In the genomic region with DNA sequence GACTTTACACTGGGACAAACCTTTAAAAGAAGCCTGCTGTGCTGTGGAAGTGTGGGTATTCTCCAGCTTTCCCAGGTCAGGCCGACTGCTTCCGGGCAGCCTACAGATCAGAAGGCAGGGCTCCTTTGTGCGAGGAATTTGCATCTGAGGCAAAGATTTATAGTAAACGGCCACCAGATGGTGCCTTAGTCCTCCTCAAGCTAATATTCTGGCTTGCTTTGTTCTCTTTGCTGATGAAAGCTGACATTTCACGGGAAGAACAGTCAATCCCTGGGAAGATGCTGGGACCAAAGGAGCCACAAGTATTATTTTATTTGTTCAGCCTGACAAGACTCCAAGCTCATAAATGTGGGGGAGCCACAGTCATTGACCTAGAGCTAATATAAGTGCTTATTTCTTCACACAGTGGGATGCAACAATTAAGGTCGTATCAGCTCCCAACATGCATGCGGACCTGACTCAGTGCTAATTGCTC, we compare ENCODE assay signal across 8 cellular contexts.
DNase-seq lines count a peak whose midpoint lies in the region; ATAC-seq and TF ChIP-seq lines count a peak whose summit lies in the region.

No MANE protein-coding gene starts in this region.

- no peaks in the 10 kb centered on the region for H3K27me3 Mint-ChIP-seq in Caco-2 (ENCODE audit: insufficient read depth, unreplicated experiment)
- no peaks in the 10 kb centered on the region for H3K27me3 Mint-ChIP-seq in activated CD4-positive, alpha-beta memory T cell treated with anti-CD3 and anti-CD28 coated beads for 36 hours
- peaks cover 23% of the 10 kb centered on the region for H3K27me3 Mint-ChIP-seq in stimulated activated naive CD8-positive, alpha-beta T cell treated with anti-CD3 and anti-CD28 coated beads, Interleukin-15, amount 100 ng/mL, for 72 hours

- TF ChIP-seq CTCF in Caco-2 (IDR thresholded peaks at IDR 0.05; ENCODE audit: insufficient read depth in 1 of 2, low read depth in 1 of 2, low read length in 1 of 2, severe bottlenecking in 1 of 2, unreplicated experiment in 1 of 2): peak; percentile 41 to 60
- peak; percentile 68 for TF ChIP-seq CTCF in epithelial cell of esophagus (IDR thresholded peaks at IDR 0.05; ENCODE audit: insufficient read depth, low read depth, low read length, missing control alignments)

- POLR2A ChIA-PET in Caco-2 (lab: Charles Lee): no interaction called here
- POLR2A ChIA-PET in activated CD4-positive, alpha-beta memory T cell treated with anti-CD3 and anti-CD28 coated beads for 36 hours (lab: Charles Lee): interaction anchor here (1.2 kb wide), 1 partner anchor 31 kb away, joined by 5 read pairs; no protein-coding TSS in a partner anchor

- DNase-seq in Caco-2: peak; percentile 72
- DNase-seq in HK-2 (ENCODE audit: unreplicated experiment): peak; percentile 68
- DNase-seq in NCI-H69 (lab: John Stamatoyannopoulos, UW): peak; percentile 88
- peak; percentile 59 for DNase-seq in activated CD4-positive, alpha-beta memory T cell treated with anti-CD3 and anti-CD28 coated beads for 36 hours
- peak; percentile 87 for DNase-seq in epithelial cell of esophagus (ENCODE audit: low read depth)
- peak; percentile 88 for DNase-seq in midbrain (lab: John Stamatoyannopoulos, UW)
- DNase-seq in stimulated activated naive CD8-positive, alpha-beta T cell treated with anti-CD3 and anti-CD28 coated beads, Interleukin-15, amount 100 ng/mL, for 72 hours: peak; percentile 44 to 52

- H3K4me3 ChIP-seq in Caco-2 (ENCODE audit: low read depth, low read length) (no peak overlapping the region), epithelial cell of esophagus (ENCODE audit: low read length) (no peak overlapping the region)

- peak; percentile 65 for ATAC-seq in GM19467 (IDR thresholded peaks at IDR 0.05; ENCODE audit: unreplicated experiment)
- ATAC-seq in stimulated activated naive CD8-positive, alpha-beta T cell treated with anti-CD3 and anti-CD28 coated beads, Interleukin-15, amount 100 ng/mL, for 72 hours: peak; percentile 65

- H3K36me3 Mint-ChIP-seq in Caco-2 (ENCODE audit: insufficient read depth, unreplicated experiment): no peaks in the 10 kb centered on the region
- H3K36me3 Mint-ChIP-seq in activated CD4-positive, alpha-beta memory T cell treated with anti-CD3 and anti-CD28 coated beads for 36 hours: no peaks in the 10 kb centered on the region

- H3K9me3 ChIP-seq in Caco-2: no peaks in the 10 kb centered on the region

- no TSS peak for BruUV-seq in Caco-2 (replicated peaks; lab: Mats Ljungman, UMichigan)

- CTCF ChIA-PET in Caco-2 (lab: Charles Lee): interaction anchor here (0.6 to 5.3 kb wide), 15 partner anchors 9 to 583 kb away, joined by 3 to 143 read pairs (median 3); a partner anchor contains a TSS
- CTCF ChIA-PET in activated CD4-positive, alpha-beta memory T cell treated with anti-CD3 and anti-CD28 coated beads for 36 hours (lab: Charles Lee): interaction anchor here (0.7 to 8.9 kb wide), 39 partner anchors 8 to 697 kb away, joined by 3 to 500 read pairs (median 4); a partner anchor contains a TSS

- no peaks in the 10 kb centered on the region for H3K27me3 ChIP-seq in Caco-2 (replicated peaks; ENCODE audit: control insufficient read depth, insufficient read depth, low read length)

- peaks cover 14% of the 10 kb centered on the region; the same call in 1 of the 2 replicates for H3K4me1 ChIP-seq in Caco-2

- H3K27ac Mint-ChIP-seq in Caco-2 (ENCODE audit: unreplicated experiment): peak overlapping the region; percentile 79
- no peak overlapping the region for H3K27ac Mint-ChIP-seq in activated CD4-positive, alpha-beta memory T cell treated with anti-CD3 and anti-CD28 coated beads for 36 hours
- peak overlapping the region in 1 of 2 donors; percentile 91 for H3K27ac Mint-ChIP-seq in stimulated activated naive CD8-positive, alpha-beta T cell treated with anti-CD3 and anti-CD28 coated beads, Interleukin-15, amount 100 ng/mL, for 72 hours

- no peak overlapping the region for H3K4me3 Mint-ChIP-seq in Caco-2 (ENCODE audit: unreplicated experiment)
- no peak overlapping the region for H3K4me3 Mint-ChIP-seq in activated CD4-positive, alpha-beta memory T cell treated with anti-CD3 and anti-CD28 coated beads for 36 hours
- H3K4me3 Mint-ChIP-seq in stimulated activated naive CD8-positive, alpha-beta T cell treated with anti-CD3 and anti-CD28 coated beads, Interleukin-15, amount 100 ng/mL, for 72 hours: peak overlapping the region; percentile 13 to 43

- H3K4me1 Mint-ChIP-seq in Caco-2 (ENCODE audit: low read depth, unreplicated experiment): peaks cover 15% of the 10 kb centered on the region
- H3K4me1 Mint-ChIP-seq in activated CD4-positive, alpha-beta memory T cell treated with anti-CD3 and anti-CD28 coated beads for 36 hours (ENCODE audit: low read depth): peaks cover 40% of the 10 kb centered on the region
- peaks cover 43% of the 10 kb centered on the region for H3K4me1 Mint-ChIP-seq in stimulated activated naive CD8-positive, alpha-beta T cell treated with anti-CD3 and anti-CD28 coated beads, Interleukin-15, amount 100 ng/mL, for 72 hours

- no peaks in the 10 kb centered on the region for H3K36me3 ChIP-seq in Caco-2 (ENCODE audit: control insufficient read depth, insufficient read depth, low read length)

- intact Hi-C loops in Caco-2 (cut with micrococcal nuclease; ENCODE audit: unreplicated experiment): loop anchor here (1.0 to 5.0 kb wide), 3 partner anchors 16 to 146 kb away; a partner anchor contains a TSS
- intact Hi-C loops in activated CD4-positive, alpha-beta memory T cell treated with anti-CD3 and anti-CD28 coated beads for 36 hours (cut with micrococcal nuclease): loop anchor here (1.0 to 10.0 kb wide), 3 partner anchors 45 to 309 kb away; a partner anchor contains a TSS

- H3K9me3 Mint-ChIP-seq in Caco-2 (ENCODE audit: unreplicated experiment): no peaks in the 10 kb centered on the region
- H3K9me3 Mint-ChIP-seq in activated CD4-positive, alpha-beta memory T cell treated with anti-CD3 and anti-CD28 coated beads for 36 hours: no peaks in the 10 kb centered on the region
- peaks cover 0 to 10% of the 10 kb centered on the region in 2 donors for H3K9me3 Mint-ChIP-seq in stimulated activated naive CD8-positive, alpha-beta T cell treated with anti-CD3 and anti-CD28 coated beads, Interleukin-15, amount 100 ng/mL, for 72 hours

Comparison
In these comparisons a context has a peak if more than half of its experiments do, and no peak if none do; other contexts are left out.
1. H3K4me3 Mint-ChIP-seq: peak in stimulated activated naive CD8-positive, alpha-beta T cell treated with anti-CD3 and anti-CD28 coated beads, Interleukin-15, amount 100 ng/mL, for 72 hours (2 of 2); none in Caco-2 (single experiment) and activated CD4-positive, alpha-beta memory T cell treated with anti-CD3 and anti-CD28 coated beads for 36 hours (single experiment).
2. Peak in every context shown above with its lines, with median percentiles within 50 percentile points of each other: DNase-seq.